ENCODE assay signal across 8 cellular contexts in genomic region chrX:47129879-47130358, GRCh38.
A peak's percentile ranks its signal among the peaks of the same experiment; 100 is the strongest.
DNase-seq lines count a peak whose midpoint lies in the region; TF ChIP-seq lines count a peak whose summit lies in the region.

No MANE protein-coding gene starts in this region.

- peak overlapping the region; percentile 61 to 81 (median 75); a peak in 17 of 22 replicates for H3K9ac ChIP-seq in BLaER1 treated with 17β-estradiol and CSF1 and Interleukin-3, amounts not matched to agents 10 nM and 100 nM

- peak overlapping the region; percentile 56 to 73 (median 63) for H3K4me3 ChIP-seq in BLaER1 treated with 17β-estradiol and CSF1 and Interleukin-3, amounts not matched to agents 10 nM and 100 nM
- H3K4me3 ChIP-seq in LNCaP clone FGC (ENCODE audit: low read depth, low read length): peak overlapping the region; percentile 66
- H3K4me3 ChIP-seq in coronary artery: peak overlapping the region; percentile 73

- H3K4me1 ChIP-seq in BLaER1 treated with 17β-estradiol and CSF1 and Interleukin-3, amounts not matched to agents 10 nM and 100 nM: peaks cover 0 to 6% (median 4%) of the 10 kb centered on the region in 10 experiments; a peak in 7 of 20 replicates

- peaks cover 5% of the 10 kb centered on the region for H3K9me3 Mint-ChIP-seq in nephron

- no peaks in the 10 kb centered on the region for H3K36me3 Mint-ChIP-seq in nephron (ENCODE audit: low read depth)

- TF ChIP-seq CTCF in LNCaP clone FGC (IDR thresholded peaks at IDR 0.05; ENCODE audit: control insufficient read depth, extremely low read depth, insufficient read depth): no peak
- TF ChIP-seq CTCF in coronary artery (IDR thresholded peaks at IDR 0.05): no peak
- no peak for TF ChIP-seq CTCF in nephron (IDR thresholded peaks at IDR 0.05; ENCODE audit: unreplicated experiment in 3 of 3)

- no peaks in the 10 kb centered on the region for H3K36me3 ChIP-seq in BLaER1 treated with 17β-estradiol and CSF1 and Interleukin-3, amounts not matched to agents 10 nM and 100 nM

- H4K20me1 ChIP-seq in BLaER1 treated with 17β-estradiol and CSF1 and Interleukin-3, amounts not matched to agents 10 nM and 100 nM: peaks cover 0 to 4% (median 0%) of the 10 kb centered on the region in 11 experiments; a peak in 1 of 22 replicates

- peak overlapping the region; percentile 94 to 99 (median 96) for H3K4me3 Mint-ChIP-seq in nephron

- H3K4me2 ChIP-seq in BLaER1 treated with 17β-estradiol and CSF1 and Interleukin-3, amounts not matched to agents 10 nM and 100 nM: peak overlapping the region; percentile 42 to 76 (median 54); a peak in 21 of 22 replicates

- H3K27me3 Mint-ChIP-seq in nephron (ENCODE audit: low read depth): no peaks in the 10 kb centered on the region

- DNase-seq in LNCaP clone FGC (ENCODE audit: low read depth) (no peak), coronary artery (ENCODE audit: low spot score) (no peak), GOT3 (lab: John Stamatoyannopoulos, UW) (no peak), HuH-7.5 (ENCODE audit: low spot score) (no peak)
- no peak for DNase-seq in NK-92 treated with Interleukin-12 subunit alpha and Interleukin-12 subunit beta, amount 100 ng/mL, for 24 hours (lab: John Stamatoyannopoulos, UW)
- no peak for DNase-seq in stimulated activated CD4-positive, alpha-beta T cell treated with anti-CD3 and anti-CD28 coated beads, Interleukin-2, amount 100 ng/mL, for 48 hours

- peak overlapping the region; percentile 94 to 99 (median 98) for H3K27ac Mint-ChIP-seq in nephron

- H3K27ac ChIP-seq in BLaER1 treated with 17β-estradiol and CSF1 and Interleukin-3, amounts not matched to agents 10 nM and 100 nM: peak overlapping the region in 5 of 11 experiments; percentile 67 to 83 (median 75); a peak in 10 of 22 replicates
- peak overlapping the region; percentile 57 to 84 for H3K27ac ChIP-seq in coronary artery

- H3K9me3 ChIP-seq in BLaER1 treated with 17β-estradiol and CSF1 and Interleukin-3, amounts not matched to agents 10 nM and 100 nM (replicated peaks in 1 of 11): no peaks in the 10 kb centered on the region

- H3K4me1 Mint-ChIP-seq in nephron: no peaks in the 10 kb centered on the region

- H3K27me3 ChIP-seq in BLaER1 treated with 17β-estradiol and CSF1 and Interleukin-3, amounts not matched to agents 10 nM and 100 nM: peaks cover 0 to 7% (median 0%) of the 10 kb centered on the region in 11 experiments; a peak in 2 of 22 replicates
